ENCODE assay signal across 13 cellular contexts in genomic region chr6:35310265-35310831, GRCh38. TPM values are rescaled to one million over a fixed set of nuclear protein-coding genes. Genes with fewer than 3 reads are reported as not detected.
A peak's percentile ranks its signal among the peaks of the same experiment; 100 is the strongest.
DNase-seq lines count a peak whose midpoint lies in the region; ATAC-seq and TF ChIP-seq lines count a peak whose summit lies in the region.
"Had no signal": no experiment of that assay in that cellular context is flagged by ENCODE, and none has a peak within 500 bp of the region (broad histone marks: within the 10 kb centered on the region; RNA-seq: fewer than 3 reads in every experiment).

No MANE protein-coding gene starts in this region.

- peaks cover 52 to 58% of the 10 kb centered on the region in 2 experiments for H3K4me1 ChIP-seq in neutrophil (ENCODE audit: control insufficient read depth in 1 of 2, insufficient read depth in 1 of 2, low read depth in 1 of 2, low read length in 1 of 2)
- H3K4me1 ChIP-seq: tibial artery had no signal

- H3K36me3 Mint-ChIP-seq in activated naive CD8-positive, alpha-beta T cell treated with anti-CD3 and anti-CD28 coated beads for 36 hours = peaks cover 56% of the 10 kb centered on the region

- no peaks in the 10 kb centered on the region for H3K27me3 Mint-ChIP-seq in activated naive CD8-positive, alpha-beta T cell treated with anti-CD3 and anti-CD28 coated beads for 36 hours

- H3K4me3 Mint-ChIP-seq in activated naive CD8-positive, alpha-beta T cell treated with anti-CD3 and anti-CD28 coated beads for 36 hours = peak overlapping the region; percentile 47

- no peaks in the 10 kb centered on the region for H3K27me3 ChIP-seq in neutrophil
- H3K27me3 ChIP-seq: tibial artery had no signal

- H3K9me3 ChIP-seq in KOPT-K1 (ENCODE audit: insufficient read depth, low read length, poor library complexity, severe bottlenecking) (no peaks in the 10 kb centered on the region), neutrophil (no peaks in the 10 kb centered on the region)
- H3K9me3 ChIP-seq: tibial artery had no signal

- H3K27ac Mint-ChIP-seq in activated naive CD8-positive, alpha-beta T cell treated with anti-CD3 and anti-CD28 coated beads for 36 hours = peak overlapping the region; percentile 95

- H3K9me3 Mint-ChIP-seq in activated naive CD8-positive, alpha-beta T cell treated with anti-CD3 and anti-CD28 coated beads for 36 hours = no peaks in the 10 kb centered on the region

- no peak for TF ChIP-seq CTCF in neutrophil (IDR thresholded peaks at IDR 0.05)

- peak overlapping the region; percentile 19 to 60 for H3K4me3 ChIP-seq in neutrophil (ENCODE audit: low read depth in 1 of 2, low read length in 1 of 2)
- H3K4me3 ChIP-seq: tibial artery had no signal

- H3K27ac ChIP-seq in KOPT-K1 (ENCODE audit: low read depth, low read length, poor library complexity, severe bottlenecking) (peak overlapping the region; percentile 88), neutrophil (peak overlapping the region; percentile 94)
- H3K27ac ChIP-seq: 22Rv1, tibial artery had no signal

- peak; percentile 56 to 68 for ATAC-seq in activated CD4-positive, CD25-positive, alpha-beta regulatory T cell treated with anti-CD3 and anti-CD28 coated beads, Interleukin-2, amount 50 U/mL, for 24 hours
- ATAC-seq in GM18502 (IDR thresholded peaks at IDR 0.05; ENCODE audit: poor library complexity, unreplicated experiment) = no peak

- peaks cover 77% of the 10 kb centered on the region for H3K4me1 Mint-ChIP-seq in activated naive CD8-positive, alpha-beta T cell treated with anti-CD3 and anti-CD28 coated beads for 36 hours

- peaks cover 82% of the 10 kb centered on the region for H3K36me3 ChIP-seq in KOPT-K1 (ENCODE audit: insufficient read depth, low read length)
- peaks cover 58% of the 10 kb centered on the region for H3K36me3 ChIP-seq in neutrophil

- no peak for DNase-seq in activated CD4-positive, CD25-positive, alpha-beta regulatory T cell treated with anti-CD3 and anti-CD28 coated beads, Interleukin-2, amount 50 U/mL, for 72 hours
- DNase-seq in activated naive CD8-positive, alpha-beta T cell treated with anti-CD3 and anti-CD28 coated beads for 36 hours = no peak
- DNase-seq in NCI-H226 = no peak
- no peak for DNase-seq in UCSD-AML1 (lab: John Stamatoyannopoulos, UW; ENCODE audit: unreplicated experiment)
- DNase-seq: activated effector memory CD4-positive, alpha-beta T cell treated with Interleukin-2 at 50 U/mL for 16 hours; DMS 273 treated with DMSO at 0.1 percent for 48 hours; T1000; tibial artery had no signal

RNA-seq across cellular contexts. Expression of gene DEF6, which starts 12.7 kb away (rescaled TPM):
- total RNA-seq in activated naive CD8-positive, alpha-beta T cell treated with anti-CD3 and anti-CD28 coated beads for 36 hours = 10 to 100 TPM; 74.3 to 75.7 TPM

RNA-seq across cellular contexts. Expression of gene PPARD, which starts 32.0 kb away (rescaled TPM):
- total RNA-seq in activated naive CD8-positive, alpha-beta T cell treated with anti-CD3 and anti-CD28 coated beads for 36 hours = 10 to 100 TPM; 17.0 to 17.8 TPM

RNA-seq across cellular contexts. Expression of gene ZNF76, which starts 50.8 kb away (rescaled TPM):
- 10 to 100 TPM; 25.7 to 26.1 TPM for total RNA-seq in activated naive CD8-positive, alpha-beta T cell treated with anti-CD3 and anti-CD28 coated beads for 36 hours
